ENCODE assay signal across 9 cellular contexts in the genomic region with DNA sequence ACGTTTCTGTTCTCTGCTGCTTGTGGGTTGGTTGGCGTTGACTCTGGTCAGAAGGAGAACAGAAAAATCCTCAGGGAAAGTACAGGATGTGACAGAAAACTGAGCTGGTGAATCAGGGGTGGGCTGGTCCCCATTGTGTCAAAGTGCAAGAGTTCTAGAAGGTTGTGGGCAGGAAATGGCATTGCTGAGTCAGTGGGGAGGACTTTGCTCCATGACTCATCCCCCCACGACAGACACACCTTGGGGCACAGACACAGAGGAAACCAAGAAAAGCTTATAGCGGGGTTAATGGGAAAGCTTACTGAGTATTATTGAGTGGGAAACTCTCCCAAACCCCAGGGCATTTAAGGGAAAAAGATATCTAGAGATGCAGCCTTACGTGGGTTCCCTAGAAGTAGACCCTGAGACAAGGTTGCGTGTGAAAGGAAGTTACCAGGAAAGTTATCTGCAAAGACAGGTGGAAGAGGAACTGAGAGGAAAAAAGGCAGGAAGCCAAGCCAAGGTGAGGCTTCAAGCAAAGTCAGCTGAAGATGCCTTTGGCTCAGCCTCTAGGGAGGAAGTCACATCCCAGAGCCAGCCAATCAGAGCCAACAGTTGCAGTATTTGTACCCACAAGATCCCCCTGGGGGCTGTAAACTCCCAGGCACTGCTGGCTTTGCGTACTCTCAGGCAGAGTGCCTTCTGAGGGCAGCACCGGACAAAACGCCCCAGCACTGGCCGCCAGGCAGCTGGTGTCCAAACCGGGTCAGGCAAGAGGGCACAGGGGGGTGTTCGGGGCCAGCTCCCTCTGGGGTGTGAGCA.
DNase-seq lines count a peak whose midpoint lies in the region; ATAC-seq, FAIRE-seq and TF ChIP-seq lines count a peak whose summit lies in the region.
"Had no signal": no experiment of that assay in that cellular context is flagged by ENCODE, and none has a peak within 500 bp of the region (broad histone marks: within the 10 kb centered on the region; RNA-seq: fewer than 3 reads in every experiment).

No MANE protein-coding gene starts in this region.

- FAIRE-seq in GM12891 (lab: Jason Lieb, UNC), result no peak
- no peak for FAIRE-seq in pancreas (lab: Jason Lieb, UNC)
- FAIRE-seq: TTC549 had no signal

- H3K9me3 Mint-ChIP-seq in glutamatergic neuron (ENCODE audit: unreplicated experiment), result peaks cover 5% of the 10 kb centered on the region

- TF ChIP-seq CTCF in pancreas (IDR thresholded peaks at IDR 0.05), result no peak
- no peak for TF ChIP-seq CTCF in ovary (IDR thresholded peaks at IDR 0.05)
- TF ChIP-seq CTCF in glutamatergic neuron (IDR thresholded peaks at IDR 0.05; ENCODE audit: partially characterized antibody, unreplicated experiment), result no peak
- TF ChIP-seq CTCF in thyroid gland (IDR thresholded peaks at IDR 0.05), result no peak

- H3K4me1 Mint-ChIP-seq in glutamatergic neuron (ENCODE audit: low read depth, unreplicated experiment), result peaks cover 34% of the 10 kb centered on the region

- TF ChIP-seq EP300 in ovary (IDR thresholded peaks at IDR 0.05), result no peak

- no peak overlapping the region for H3K27ac Mint-ChIP-seq in glutamatergic neuron (ENCODE audit: unreplicated experiment)

- H3K4me1 ChIP-seq in pancreas, result no peaks in the 10 kb centered on the region
- no peaks in the 10 kb centered on the region for H3K4me1 ChIP-seq in ovary (ENCODE audit: insufficient read depth)
- peaks cover 0 to 15% of the 10 kb centered on the region in 2 donors for H3K4me1 ChIP-seq in thyroid gland

- H3K36me3 ChIP-seq in pancreas (no peaks in the 10 kb centered on the region), ovary (no peaks in the 10 kb centered on the region), thyroid gland (no peaks in the 10 kb centered on the region)

- H3K27me3 Mint-ChIP-seq in glutamatergic neuron (ENCODE audit: unreplicated experiment), result no peaks in the 10 kb centered on the region

- H3K27me3 ChIP-seq in pancreas, result peaks cover 0 to 8% (median 0%) of the 10 kb centered on the region in 4 donors
- no peaks in the 10 kb centered on the region for H3K27me3 ChIP-seq in ovary
- no peaks in the 10 kb centered on the region for H3K27me3 ChIP-seq in thyroid gland

- 64 to 70% methylated on average over 12 of the region's 12 CpGs for WGBS in pancreas, 2 donors
- 71 to 77% (median 75%) methylated on average over 12 of the region's 12 CpGs for WGBS in ovary, 3 donors
- WGBS in thyroid gland, 2 donors, result 73 to 76% methylated on average over 12 of the region's 12 CpGs

- intact Hi-C loops in pancreas (cut with DNase I), result no loop called here
- intact Hi-C loops in ovary (cut with DNase I), result no loop called here
- intact Hi-C loops in thyroid gland (cut with DNase I), result no loop called here

- H3K4me3 Mint-ChIP-seq in glutamatergic neuron (ENCODE audit: unreplicated experiment), result no peak overlapping the region

- DNase-seq in GM12891 (ENCODE audit: insufficient read length, low spot score), result no peak
- peak; percentile 100 for DNase-seq in HCEC 1CT
- peak; percentile 83 for DNase-seq in NOMO-1 treated with DMSO at 0.1 percent for 48 hours (lab: John Stamatoyannopoulos, UW; ENCODE audit: unreplicated experiment)
- DNase-seq in astrocyte of the hippocampus (ENCODE audit: low read depth, low spot score), result peak; percentile 90
- no peak for DNase-seq in pancreas
- DNase-seq in ovary, result no peak
- DNase-seq in glutamatergic neuron, result no peak
- DNase-seq in thyroid gland, result no peak

- H3K27ac ChIP-seq in pancreas, result no peak overlapping the region
- no peak overlapping the region for H3K27ac ChIP-seq in ovary
- H3K27ac ChIP-seq in thyroid gland, result peak overlapping the region in 1 of 3 donors; percentile 4

- H3K36me3 Mint-ChIP-seq in glutamatergic neuron (ENCODE audit: unreplicated experiment), result peaks cover 2% of the 10 kb centered on the region

- H3K4me3 ChIP-seq in pancreas, result no peak overlapping the region
- H3K4me3 ChIP-seq in ovary, result no peak overlapping the region
- H3K4me3 ChIP-seq in thyroid gland (replicated peaks in 1 of 3), result no peak overlapping the region

- no peaks in the 10 kb centered on the region for H3K9me3 ChIP-seq in pancreas
- H3K9me3 ChIP-seq in ovary, result no peaks in the 10 kb centered on the region
- H3K9me3 ChIP-seq in thyroid gland, result no peaks in the 10 kb centered on the region

- peak in 3 of 4 donors; percentile 49 to 85 (median 60) for ATAC-seq in pancreas

- TF ChIP-seq POLR2A in GM12891 (IDR thresholded peaks at IDR 0.05; ENCODE audit: low read depth, low read length) (no peak), ovary (IDR thresholded peaks at IDR 0.05) (no peak), thyroid gland (IDR thresholded peaks at IDR 0.05) (no peak)

TF ChIP-seq in GM12891, 5 proteins besides CTCF, POLR2A, EP300 and RAD21:
- TF ChIP-seq PAX5 (IDR thresholded peaks at IDR 0.05; ENCODE audit: insufficient read depth, low read length, severe bottlenecking) (no peak), POU2F2 (IDR thresholded peaks at IDR 0.05; ENCODE audit: low read depth, low read length) (no peak), SPI1 (IDR thresholded peaks at IDR 0.05; ENCODE audit: low read depth, low read length) (peak; percentile 49)

Comparison
In these comparisons a context has a peak if more than half of its experiments do, and no peak if none do; other contexts are left out.
1. DNase-seq: peak in HCEC 1CT (single experiment), NOMO-1 treated with DMSO at 0.1 percent for 48 hours (single experiment) and astrocyte of the hippocampus (single experiment); none in GM12891 (single experiment), pancreas (0 of 6), ovary (0 of 5), glutamatergic neuron (single experiment) and thyroid gland (0 of 2).